In genomic region chr2:199704358-199705238, GRCh38 we compare ENCODE assay signal across 8 cellular contexts.
DNase-seq lines count a peak whose midpoint lies in the region; ATAC-seq lines count a peak whose summit lies in the region.

No MANE protein-coding gene starts in this region.

- H3K27ac Mint-ChIP-seq in activated naive CD4-positive, alpha-beta T cell treated with anti-CD3 and anti-CD28 coated beads, Interleukin-2, amount 50 U/mL, for 72 hours = no peak overlapping the region
- no peak overlapping the region for H3K27ac Mint-ChIP-seq in memory B cell

- H3K27me3 ChIP-seq in NT2/D1 (ENCODE audit: insufficient read depth, insufficient read length) = no peaks in the 10 kb centered on the region

- H3K4me1 Mint-ChIP-seq in memory B cell = no peaks in the 10 kb centered on the region

- peak; percentile 48 to 80 for ATAC-seq in activated naive CD4-positive, alpha-beta T cell treated with anti-CD3 and anti-CD28 coated beads, Interleukin-2, amount 50 U/mL, for 72 hours
- ATAC-seq in HG03066 (IDR thresholded peaks at IDR 0.05; ENCODE audit: low read depth, unreplicated experiment) = peak; percentile 58
- ATAC-seq in memory B cell (ENCODE audit: low read depth) = peak; percentile 52
- ATAC-seq in GM18520 (IDR thresholded peaks at IDR 0.05; ENCODE audit: unreplicated experiment) = no peak
- ATAC-seq in GM18519 (IDR thresholded peaks at IDR 0.05; ENCODE audit: low FRiP score, unreplicated experiment) = no peak

- no peaks in the 10 kb centered on the region for H3K36me3 Mint-ChIP-seq in activated naive CD4-positive, alpha-beta T cell treated with anti-CD3 and anti-CD28 coated beads, Interleukin-2, amount 50 U/mL, for 72 hours
- no peaks in the 10 kb centered on the region for H3K36me3 Mint-ChIP-seq in memory B cell

- DNase-seq in activated naive CD4-positive, alpha-beta T cell treated with anti-CD3 and anti-CD28 coated beads, Interleukin-2, amount 50 U/mL, for 72 hours (ENCODE audit: low spot score in 2 of 2) = peak in 1 of 2 donors; percentile 36
- no peak for DNase-seq in activated naive CD4-positive, alpha-beta T cell (lab: John Stamatoyannopoulos, UW)
- DNase-seq in NT2/D1 (ENCODE audit: low read depth, low spot score) (peak; percentile 18), cerebellar cortex (ENCODE audit: low spot score) (peak; percentile 29), memory B cell (ENCODE audit: low spot score in 2 of 2) (peak in 1 of 2 donors; percentile 2)

- H3K36me3 ChIP-seq in NT2/D1 (ENCODE audit: insufficient read depth, insufficient read length, low read length) = no peaks in the 10 kb centered on the region

- H3K4me1 ChIP-seq in NT2/D1 (ENCODE audit: insufficient read depth, insufficient read length) = no peaks in the 10 kb centered on the region

- no peak overlapping the region for H3K4me3 ChIP-seq in NT2/D1 (ENCODE audit: insufficient read length, low read depth)

- H3K9ac ChIP-seq in NT2/D1 (ENCODE audit: insufficient read length, low read depth) = no peak overlapping the region

- H3K9me3 Mint-ChIP-seq in activated naive CD4-positive, alpha-beta T cell treated with anti-CD3 and anti-CD28 coated beads, Interleukin-2, amount 50 U/mL, for 72 hours = peaks cover 0 to 8% of the 10 kb centered on the region in 2 donors
- H3K9me3 Mint-ChIP-seq in memory B cell = peaks cover 4% of the 10 kb centered on the region

- no peak overlapping the region for H3K4me3 Mint-ChIP-seq in memory B cell

- peaks cover 1% of the 10 kb centered on the region for H3K27me3 Mint-ChIP-seq in memory B cell

- peaks cover 27% of the 10 kb centered on the region for H3K9me3 ChIP-seq in NT2/D1 (ENCODE audit: insufficient read depth, low read length)

Comparison
In these comparisons a context has a peak if more than half of its experiments do, and no peak if none do; other contexts are left out.
1. ATAC-seq: peak in activated naive CD4-positive, alpha-beta T cell treated with anti-CD3 and anti-CD28 coated beads, Interleukin-2, amount 50 U/mL, for 72 hours (2 of 2), HG03066 (single experiment) and memory B cell (single experiment); none in GM18520 (single experiment) and GM18519 (single experiment).
2. DNase-seq: peak in NT2/D1 (single experiment) and cerebellar cortex (single experiment); none in activated naive CD4-positive, alpha-beta T cell (0 of 4).